1 cellular context compared by ENCODE assay signal in genomic region chr20:35458388-35458787, GRCh38.
TF ChIP-seq lines count a peak whose summit lies in the region.

No MANE protein-coding gene starts in this region.

TF ChIP-seq in HepG2, 621 proteins besides CTCF, POLR2A, EP300 and RAD21:
- TF ChIP-seq ATF6 (CRISPR knock-in tag; conservative IDR thresholded peaks at IDR 0.05) (no peak), MTF1 (CRISPR knock-in tag; IDR thresholded peaks at IDR 0.05) (no peak), ZNF235 (CRISPR knock-in tag; IDR thresholded peaks at IDR 0.05; ENCODE audit: borderline replicate concordance) (no peak), FLYWCH1 (CRISPR knock-in tag; IDR thresholded peaks at IDR 0.05) (no peak)
TF ChIP-seq in HepG2: peak in this region for 0.
